10 cellular contexts compared by ENCODE assay signal in genomic region chr3:149816986-149817385, GRCh38. TPM values are rescaled to one million over a fixed set of nuclear protein-coding genes. Genes with fewer than 3 reads are reported as not detected.
DNase-seq lines count a peak whose midpoint lies in the region; ATAC-seq and TF ChIP-seq lines count a peak whose summit lies in the region.
"Had no signal": no experiment of that assay in that cellular context is flagged by ENCODE, and none has a peak within 500 bp of the region (broad histone marks: within the 10 kb centered on the region; RNA-seq: fewer than 3 reads in every experiment).

No MANE protein-coding gene starts in this region.

- CTCF ChIA-PET in SK-N-SH (lab: Yijun Ruan, JAX) = interaction anchor here (1.2 to 1.9 kb wide), 2 partner anchors 8 to 63 kb away, joined by 3 to 7 read pairs; no protein-coding TSS in a partner anchor

- TF ChIP-seq CTCF in AG10803 (conservative IDR thresholded peaks at IDR 0.05; ENCODE audit: low read length) (no peak), HL-60 (IDR thresholded peaks at IDR 0.05; ENCODE audit: insufficient read depth, low read length) (no peak), SK-N-SH (IDR thresholded peaks at IDR 0.05) (no peak)

- H3K27ac Mint-ChIP-seq in activated T-helper 17 cell treated with anti-CD3 and anti-CD28 coated beads, Interleukin-2, amount 50 U/mL, for 72 hours = peak overlapping the region; percentile 12

- H3K9me3 Mint-ChIP-seq in activated T-helper 17 cell treated with anti-CD3 and anti-CD28 coated beads, Interleukin-2, amount 50 U/mL, for 72 hours = no peaks in the 10 kb centered on the region

- H3K9me2 ChIP-seq in SK-N-SH = no peaks in the 10 kb centered on the region

- no peak overlapping the region for H3K9ac ChIP-seq in SK-N-SH

- H3K27ac ChIP-seq in HL-60 (replicated peaks) = peak overlapping the region; percentile 43
- H3K27ac ChIP-seq in SK-N-SH (ENCODE audit: low read depth in 2 of 2, low read length in 1 of 2) = no peak overlapping the region

- peak; percentile 59 for DNase-seq in AG10803 (ENCODE audit: low read depth)
- DNase-seq in HL-60 (ENCODE audit: low read depth in 1 of 2, low spot score in 1 of 2) = peak in 1 of 2 experiments; percentile 65
- DNase-seq in iris pigment epithelial cell (ENCODE audit: low read depth) = peak; percentile 90
- DNase-seq in SK-N-SH = no peak
- no peak for DNase-seq in NCI-H446 (lab: John Stamatoyannopoulos, UW)
- DNase-seq: activated effector memory CD4-positive, alpha-beta T cell treated with anti-CD3 and anti-CD28 coated beads, Interleukin-2, amount 50 U/mL, for 16 hours had no signal

- H3F3A ChIP-seq in SK-N-SH (replicated peaks; ENCODE audit: insufficient read depth) = peaks cover 31% of the 10 kb centered on the region

- WGBS in SK-N-SH (ENCODE audit: low lambda C conversion rate) = 78% methylated on average over 2 of the region's 2 CpGs

- H3K4me3 ChIP-seq in AG10803 (ENCODE audit: low read length) (no peak overlapping the region), HL-60 (replicated peaks; ENCODE audit: insufficient read depth, low read length) (no peak overlapping the region), SK-N-SH (ENCODE audit: low read depth in 2 of 2, low read length in 1 of 2) (no peak overlapping the region)

- no peak for ATAC-seq in activated T-helper 17 cell treated with anti-CD3 and anti-CD28 coated beads, Interleukin-2, amount 50 U/mL, for 72 hours (replicated peaks)
- ATAC-seq in GM19395 (IDR thresholded peaks at IDR 0.05; ENCODE audit: unreplicated experiment) (no peak), SK-N-SH treated with all-trans-retinoic acid at 6 μM for 48 hours (no peak)

- H4K20me1 ChIP-seq in SK-N-SH (ENCODE audit: insufficient read depth) = peaks cover 32% of the 10 kb centered on the region

- peaks cover 5% of the 10 kb centered on the region for H3K36me3 Mint-ChIP-seq in activated T-helper 17 cell treated with anti-CD3 and anti-CD28 coated beads, Interleukin-2, amount 50 U/mL, for 72 hours (ENCODE audit: low read depth)

- 0 out of 2 replicates have a peak, but pooled peaks cover 8% of the 10 kb centered on the region for H3K9me3 ChIP-seq in SK-N-SH

- H3K79me2 ChIP-seq in SK-N-SH (ENCODE audit: insufficient read depth) = peaks cover 75% of the 10 kb centered on the region

- no peaks in the 10 kb centered on the region for H3K27me3 Mint-ChIP-seq in activated T-helper 17 cell treated with anti-CD3 and anti-CD28 coated beads, Interleukin-2, amount 50 U/mL, for 72 hours

- peak overlapping the region; percentile 97 for H3K4me3 Mint-ChIP-seq in activated T-helper 17 cell treated with anti-CD3 and anti-CD28 coated beads, Interleukin-2, amount 50 U/mL, for 72 hours

- H3K4me1 ChIP-seq in SK-N-SH (ENCODE audit: control insufficient read depth in 1 of 2, insufficient read depth in 2 of 2, low read depth in 1 of 2, low read length in 1 of 2) = peaks cover 5 to 9% of the 10 kb centered on the region in 2 experiments; a peak in 3 of 4 replicates

- POLR2A ChIA-PET in SK-N-SH (lab: Yijun Ruan, JAX) = no interaction called here

- no peak for TF ChIP-seq EP300 in SK-N-SH (IDR thresholded peaks at IDR 0.05; ENCODE audit: borderline replicate concordance in 1 of 2, low read depth in 1 of 2, low read length in 1 of 2)

- H3K36me3 ChIP-seq in SK-N-SH (replicated peaks in 1 of 2; ENCODE audit: control insufficient read depth in 1 of 2, insufficient read depth in 2 of 2, low read length in 1 of 2) = no peaks in the 10 kb centered on the region

- no peak overlapping the region for H3K4me2 ChIP-seq in SK-N-SH

- H3K27me3 ChIP-seq in HL-60 (ENCODE audit: insufficient read depth, poor library complexity, severe bottlenecking) = no peaks in the 10 kb centered on the region
- no peaks in the 10 kb centered on the region for H3K27me3 ChIP-seq in SK-N-SH (ENCODE audit: insufficient read depth)

- peaks cover 54% of the 10 kb centered on the region for H3K4me1 Mint-ChIP-seq in activated T-helper 17 cell treated with anti-CD3 and anti-CD28 coated beads, Interleukin-2, amount 50 U/mL, for 72 hours

- TF ChIP-seq RAD21 in SK-N-SH (IDR thresholded peaks at IDR 0.05; ENCODE audit: low read length) = no peak

- no peak overlapping the region for H2AFZ ChIP-seq in SK-N-SH (ENCODE audit: low read depth)

TF ChIP-seq in SK-N-SH, 30 proteins besides CTCF, POLR2A, EP300 and RAD21 (continues in another document):
- TF ChIP-seq, protein P1, sequence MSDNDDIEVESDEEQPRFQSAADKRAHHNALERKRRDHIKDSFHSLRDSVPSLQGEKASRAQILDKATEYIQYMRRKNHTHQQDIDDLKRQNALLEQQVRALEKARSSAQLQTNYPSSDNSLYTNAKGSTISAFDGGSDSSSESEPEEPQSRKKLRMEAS (IDR thresholded peaks at IDR 0.05; ENCODE audit: low read depth) = no peak
- TF ChIP-seq RXRA (IDR thresholded peaks at IDR 0.05; ENCODE audit: borderline replicate concordance, low read depth) (no peak), MXI1 (IDR thresholded peaks at IDR 0.05; ENCODE audit: low read depth, low read length) (no peak), YY1 (IDR thresholded peaks at IDR 0.05; ENCODE audit: low read depth) (no peak), SMC3 (IDR thresholded peaks at IDR 0.05; ENCODE audit: low read depth, low read length) (no peak), NFIC (IDR thresholded peaks at IDR 0.05; ENCODE audit: borderline replicate concordance) (no peak), USF2 (IDR thresholded peaks at IDR 0.05; ENCODE audit: borderline replicate concordance, low read depth, low read length) (no peak), GATA2 (CRISPR knock-in tag; IDR thresholded peaks at IDR 0.05) (no peak), TCF12 (IDR thresholded peaks at IDR 0.05) (no peak), ELF1 (IDR thresholded peaks at IDR 0.05) (no peak), RFX5 (IDR thresholded peaks at IDR 0.05; ENCODE audit: low read length) (no peak)
- TF ChIP-seq, protein P2, sequence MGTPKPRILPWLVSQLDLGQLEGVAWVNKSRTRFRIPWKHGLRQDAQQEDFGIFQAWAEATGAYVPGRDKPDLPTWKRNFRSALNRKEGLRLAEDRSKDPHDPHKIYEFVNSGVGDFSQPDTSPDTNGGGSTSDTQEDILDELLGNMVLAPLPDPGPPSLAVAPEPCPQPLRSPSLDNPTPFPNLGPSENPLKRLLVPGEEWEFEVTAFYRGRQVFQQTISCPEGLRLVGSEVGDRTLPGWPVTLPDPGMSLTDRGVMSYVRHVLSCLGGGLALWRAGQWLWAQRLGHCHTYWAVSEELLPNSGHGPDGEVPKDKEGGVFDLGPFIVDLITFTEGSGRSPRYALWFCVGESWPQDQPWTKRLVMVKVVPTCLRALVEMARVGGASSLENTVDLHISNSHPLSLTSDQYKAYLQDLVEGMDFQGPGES (IDR thresholded peaks at IDR 0.05; ENCODE audit: low read depth, low read length) = no peak

TF ChIP-seq in SK-N-SH treated with all-trans-retinoic acid at 6 μM for 48 hours, 23 proteins besides CTCF, POLR2A, EP300 and RAD21 (continues in another document):
- no peak for TF ChIP-seq GLIS3 (CRISPR knock-in tag; IDR thresholded peaks at IDR 0.05)
- no peak for TF ChIP-seq BACH2 (CRISPR knock-in tag; IDR thresholded peaks at IDR 0.05; ENCODE audit: borderline replicate concordance)
- TF ChIP-seq, protein P3, sequence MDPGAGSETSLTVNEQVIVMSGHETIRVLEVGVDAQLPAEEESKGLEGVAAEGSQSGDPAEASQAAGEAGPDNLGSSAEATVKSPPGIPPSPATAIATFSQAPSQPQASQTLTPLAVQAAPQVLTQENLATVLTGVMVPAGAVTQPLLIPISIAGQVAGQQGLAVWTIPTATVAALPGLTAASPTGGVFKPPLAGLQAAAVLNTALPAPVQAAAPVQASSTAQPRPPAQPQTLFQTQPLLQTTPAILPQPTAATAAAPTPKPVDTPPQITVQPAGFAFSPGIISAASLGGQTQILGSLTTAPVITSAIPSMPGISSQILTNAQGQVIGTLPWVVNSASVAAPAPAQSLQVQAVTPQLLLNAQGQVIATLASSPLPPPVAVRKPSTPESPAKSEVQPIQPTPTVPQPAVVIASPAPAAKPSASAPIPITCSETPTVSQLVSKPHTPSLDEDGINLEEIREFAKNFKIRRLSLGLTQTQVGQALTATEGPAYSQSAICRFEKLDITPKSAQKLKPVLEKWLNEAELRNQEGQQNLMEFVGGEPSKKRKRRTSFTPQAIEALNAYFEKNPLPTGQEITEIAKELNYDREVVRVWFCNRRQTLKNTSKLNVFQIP (CRISPR knock-in tag; IDR thresholded peaks at IDR 0.05; ENCODE audit: borderline replicate concordance, low read depth) = no peak
- TF ChIP-seq ZFP3 (CRISPR knock-in tag; IDR thresholded peaks at IDR 0.05) = no peak
- TF ChIP-seq ARNTL (CRISPR knock-in tag; IDR thresholded peaks at IDR 0.05; ENCODE audit: borderline replicate concordance, low read depth) = no peak
- TF ChIP-seq, protein P4, sequence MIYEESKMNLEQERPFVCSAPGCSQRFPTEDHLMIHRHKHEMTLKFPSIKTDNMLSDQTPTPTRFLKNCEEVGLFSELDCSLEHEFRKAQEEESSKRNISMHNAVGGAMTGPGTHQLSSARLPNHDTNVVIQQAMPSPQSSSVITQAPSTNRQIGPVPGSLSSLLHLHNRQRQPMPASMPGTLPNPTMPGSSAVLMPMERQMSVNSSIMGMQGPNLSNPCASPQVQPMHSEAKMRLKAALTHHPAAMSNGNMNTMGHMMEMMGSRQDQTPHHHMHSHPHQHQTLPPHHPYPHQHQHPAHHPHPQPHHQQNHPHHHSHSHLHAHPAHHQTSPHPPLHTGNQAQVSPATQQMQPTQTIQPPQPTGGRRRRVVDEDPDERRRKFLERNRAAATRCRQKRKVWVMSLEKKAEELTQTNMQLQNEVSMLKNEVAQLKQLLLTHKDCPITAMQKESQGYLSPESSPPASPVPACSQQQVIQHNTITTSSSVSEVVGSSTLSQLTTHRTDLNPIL (CRISPR knock-in tag; IDR thresholded peaks at IDR 0.05; ENCODE audit: low read depth) = no peak
- no peak for TF ChIP-seq SNAI2 (CRISPR knock-in tag; IDR thresholded peaks at IDR 0.05)
- no peak for TF ChIP-seq TOX (CRISPR knock-in tag; IDR thresholded peaks at IDR 0.05; ENCODE audit: borderline replicate concordance)
- TF ChIP-seq PPARA (CRISPR knock-in tag; IDR thresholded peaks at IDR 0.05; ENCODE audit: borderline replicate concordance) = no peak
- TF ChIP-seq ZNF70 (CRISPR knock-in tag; IDR thresholded peaks at IDR 0.05) = no peak
- TF ChIP-seq TCF4 (CRISPR knock-in tag; IDR thresholded peaks at IDR 0.05; ENCODE audit: borderline replicate concordance) = no peak
- no peak for TF ChIP-seq ZC3H10 (CRISPR knock-in tag; IDR thresholded peaks at IDR 0.05)
- no peak for TF ChIP-seq ZNF565 (CRISPR knock-in tag; conservative IDR thresholded peaks at IDR 0.05; ENCODE audit: low read depth)

RNA-seq across cellular contexts. Expression of gene RNF13, which starts 4.0 kb away (rescaled TPM):
- total RNA-seq in activated T-helper 17 cell treated with anti-CD3 and anti-CD28 coated beads, Interleukin-2, amount 50 U/mL, for 72 hours = 10 to 100 TPM; 35.3 to 38.6 TPM
- 14.9 and 19.6 TPM in 2 replicates for polyA plus RNA-seq in SK-N-SH (2012; rRNA removed)
- polyA plus RNA-seq in SK-N-SH (2012; cell fraction: cytosol; rRNA removed) = 23.0 and 27.7 TPM in 2 replicates
- 8.2 and 18.5 TPM in 2 replicates for polyA plus RNA-seq in SK-N-SH (2012; cell fraction: nucleus; rRNA removed)

RNA-seq across cellular contexts. Expression of gene ANKUB1, which starts 24.6 kb away (rescaled TPM):
- not detected for total RNA-seq in activated T-helper 17 cell treated with anti-CD3 and anti-CD28 coated beads, Interleukin-2, amount 50 U/mL, for 72 hours
- not detected in 2 replicates for polyA plus RNA-seq in SK-N-SH (2012; rRNA removed)
- polyA plus RNA-seq in SK-N-SH (2012; cell fraction: cytosol; rRNA removed) = not detected in 2 replicates
- polyA plus RNA-seq in SK-N-SH (2012; cell fraction: nucleus; rRNA removed) = not detected in 2 replicates
- total RNA-seq: lower leg skin had no signal

Comparison
In these comparisons a context has a peak if more than half of its experiments do, and no peak if none do; other contexts are left out.
1. DNase-seq: peak in AG10803 (single experiment) and iris pigment epithelial cell (single experiment); none in SK-N-SH (single experiment) and NCI-H446 (0 of 2).